1 cellular context compared by ENCODE assay signal in the genomic region with DNA sequence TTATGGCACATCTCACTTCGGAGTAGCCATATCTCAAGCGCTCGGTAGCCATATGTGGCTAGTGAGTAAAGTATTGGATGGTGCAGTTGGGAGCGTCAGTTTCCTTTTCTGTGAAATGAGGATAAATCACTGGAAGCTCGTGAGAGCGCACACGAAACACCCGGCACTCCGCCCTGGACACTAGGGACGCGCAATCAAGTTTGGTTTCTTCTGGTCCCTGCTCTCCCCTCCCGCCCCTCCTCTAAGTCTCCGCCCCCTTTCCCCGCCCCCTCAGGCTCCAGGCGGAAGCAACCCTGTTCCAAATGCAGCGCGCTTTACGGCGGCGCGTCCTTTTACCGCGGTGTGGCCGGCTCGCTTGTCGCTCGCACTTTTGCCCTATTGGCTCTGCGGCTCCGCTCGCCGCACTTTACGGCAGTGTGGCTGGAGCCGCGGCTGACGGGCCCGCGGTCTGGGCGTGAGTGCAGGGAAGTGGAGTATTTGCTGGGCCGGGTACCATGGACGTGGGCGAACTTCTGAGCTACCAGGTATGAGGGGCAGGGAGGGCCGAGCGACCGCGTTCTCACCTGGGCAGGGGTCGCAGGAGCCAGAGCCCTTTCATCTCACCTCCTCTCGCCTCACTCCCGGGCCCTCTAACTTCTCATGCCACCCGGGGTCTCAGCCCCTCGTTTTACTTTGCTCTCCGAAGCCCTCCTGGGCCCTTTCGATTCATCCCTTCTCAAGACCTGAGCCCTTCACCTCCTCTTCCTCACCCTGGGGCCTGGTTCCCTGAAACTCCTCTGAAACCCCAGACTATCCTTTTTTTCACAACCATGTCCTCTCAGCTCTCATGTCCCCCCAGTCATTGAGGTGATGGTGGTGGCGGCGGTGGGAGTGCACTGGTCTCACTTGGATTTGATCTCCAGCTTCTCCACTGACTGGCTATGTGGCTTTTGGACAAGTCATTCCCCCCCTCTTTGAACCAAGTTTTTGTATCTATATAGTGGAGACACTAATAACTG.
TF ChIP-seq lines count a peak whose summit lies in the region.

A gene with protein sequence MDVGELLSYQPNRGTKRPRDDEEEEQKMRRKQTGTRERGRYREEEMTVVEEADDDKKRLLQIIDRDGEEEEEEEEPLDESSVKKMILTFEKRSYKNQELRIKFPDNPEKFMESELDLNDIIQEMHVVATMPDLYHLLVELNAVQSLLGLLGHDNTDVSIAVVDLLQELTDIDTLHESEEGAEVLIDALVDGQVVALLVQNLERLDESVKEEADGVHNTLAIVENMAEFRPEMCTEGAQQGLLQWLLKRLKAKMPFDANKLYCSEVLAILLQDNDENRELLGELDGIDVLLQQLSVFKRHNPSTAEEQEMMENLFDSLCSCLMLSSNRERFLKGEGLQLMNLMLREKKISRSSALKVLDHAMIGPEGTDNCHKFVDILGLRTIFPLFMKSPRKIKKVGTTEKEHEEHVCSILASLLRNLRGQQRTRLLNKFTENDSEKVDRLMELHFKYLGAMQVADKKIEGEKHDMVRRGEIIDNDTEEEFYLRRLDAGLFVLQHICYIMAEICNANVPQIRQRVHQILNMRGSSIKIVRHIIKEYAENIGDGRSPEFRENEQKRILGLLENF (plus strand): TSS at position 402 of the 998 bp plus-strand sequence. CDS start 93 bp downstream, at position 495.

TF ChIP-seq in HepG2, 621 proteins besides CTCF, POLR2A, EP300 and RAD21 (continued from another document and continues in another):
- TF ChIP-seq, protein P1, sequence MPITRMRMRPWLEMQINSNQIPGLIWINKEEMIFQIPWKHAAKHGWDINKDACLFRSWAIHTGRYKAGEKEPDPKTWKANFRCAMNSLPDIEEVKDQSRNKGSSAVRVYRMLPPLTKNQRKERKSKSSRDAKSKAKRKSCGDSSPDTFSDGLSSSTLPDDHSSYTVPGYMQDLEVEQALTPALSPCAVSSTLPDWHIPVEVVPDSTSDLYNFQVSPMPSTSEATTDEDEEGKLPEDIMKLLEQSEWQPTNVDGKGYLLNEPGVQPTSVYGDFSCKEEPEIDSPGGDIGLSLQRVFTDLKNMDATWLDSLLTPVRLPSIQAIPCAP (CRISPR knock-in tag; IDR thresholded peaks at IDR 0.05; ENCODE audit: low read depth): no peak
- TF ChIP-seq ZNF776 (CRISPR knock-in tag; IDR thresholded peaks at IDR 0.05): peak; percentile 91
- TF ChIP-seq IRF2 (CRISPR knock-in tag; IDR thresholded peaks at IDR 0.05): peak; percentile 99
- peak; percentile 87 for TF ChIP-seq SAFB2 (CRISPR knock-in tag; IDR thresholded peaks at IDR 0.05; ENCODE audit: borderline replicate concordance, low read depth)
- no peak for TF ChIP-seq ARNT (IDR thresholded peaks at IDR 0.05)
- TF ChIP-seq, protein P2, sequence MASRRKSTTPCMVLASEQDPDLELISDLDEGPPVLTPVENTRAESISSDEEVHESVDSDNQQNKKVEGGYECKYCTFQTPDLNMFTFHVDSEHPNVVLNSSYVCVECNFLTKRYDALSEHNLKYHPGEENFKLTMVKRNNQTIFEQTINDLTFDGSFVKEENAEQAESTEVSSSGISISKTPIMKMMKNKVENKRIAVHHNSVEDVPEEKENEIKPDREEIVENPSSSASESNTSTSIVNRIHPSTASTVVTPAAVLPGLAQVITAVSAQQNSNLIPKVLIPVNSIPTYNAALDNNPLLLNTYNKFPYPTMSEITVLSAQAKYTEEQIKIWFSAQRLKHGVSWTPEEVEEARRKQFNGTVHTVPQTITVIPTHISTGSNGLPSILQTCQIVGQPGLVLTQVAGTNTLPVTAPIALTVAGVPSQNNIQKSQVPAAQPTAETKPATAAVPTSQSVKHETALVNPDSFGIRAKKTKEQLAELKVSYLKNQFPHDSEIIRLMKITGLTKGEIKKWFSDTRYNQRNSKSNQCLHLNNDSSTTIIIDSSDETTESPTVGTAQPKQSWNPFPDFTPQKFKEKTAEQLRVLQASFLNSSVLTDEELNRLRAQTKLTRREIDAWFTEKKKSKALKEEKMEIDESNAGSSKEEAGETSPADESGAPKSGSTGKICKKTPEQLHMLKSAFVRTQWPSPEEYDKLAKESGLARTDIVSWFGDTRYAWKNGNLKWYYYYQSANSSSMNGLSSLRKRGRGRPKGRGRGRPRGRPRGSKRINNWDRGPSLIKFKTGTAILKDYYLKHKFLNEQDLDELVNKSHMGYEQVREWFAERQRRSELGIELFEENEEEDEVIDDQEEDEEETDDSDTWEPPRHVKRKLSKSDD (CRISPR knock-in tag; IDR thresholded peaks at IDR 0.05; ENCODE audit: low read depth): no peak
- TF ChIP-seq, protein P3, sequence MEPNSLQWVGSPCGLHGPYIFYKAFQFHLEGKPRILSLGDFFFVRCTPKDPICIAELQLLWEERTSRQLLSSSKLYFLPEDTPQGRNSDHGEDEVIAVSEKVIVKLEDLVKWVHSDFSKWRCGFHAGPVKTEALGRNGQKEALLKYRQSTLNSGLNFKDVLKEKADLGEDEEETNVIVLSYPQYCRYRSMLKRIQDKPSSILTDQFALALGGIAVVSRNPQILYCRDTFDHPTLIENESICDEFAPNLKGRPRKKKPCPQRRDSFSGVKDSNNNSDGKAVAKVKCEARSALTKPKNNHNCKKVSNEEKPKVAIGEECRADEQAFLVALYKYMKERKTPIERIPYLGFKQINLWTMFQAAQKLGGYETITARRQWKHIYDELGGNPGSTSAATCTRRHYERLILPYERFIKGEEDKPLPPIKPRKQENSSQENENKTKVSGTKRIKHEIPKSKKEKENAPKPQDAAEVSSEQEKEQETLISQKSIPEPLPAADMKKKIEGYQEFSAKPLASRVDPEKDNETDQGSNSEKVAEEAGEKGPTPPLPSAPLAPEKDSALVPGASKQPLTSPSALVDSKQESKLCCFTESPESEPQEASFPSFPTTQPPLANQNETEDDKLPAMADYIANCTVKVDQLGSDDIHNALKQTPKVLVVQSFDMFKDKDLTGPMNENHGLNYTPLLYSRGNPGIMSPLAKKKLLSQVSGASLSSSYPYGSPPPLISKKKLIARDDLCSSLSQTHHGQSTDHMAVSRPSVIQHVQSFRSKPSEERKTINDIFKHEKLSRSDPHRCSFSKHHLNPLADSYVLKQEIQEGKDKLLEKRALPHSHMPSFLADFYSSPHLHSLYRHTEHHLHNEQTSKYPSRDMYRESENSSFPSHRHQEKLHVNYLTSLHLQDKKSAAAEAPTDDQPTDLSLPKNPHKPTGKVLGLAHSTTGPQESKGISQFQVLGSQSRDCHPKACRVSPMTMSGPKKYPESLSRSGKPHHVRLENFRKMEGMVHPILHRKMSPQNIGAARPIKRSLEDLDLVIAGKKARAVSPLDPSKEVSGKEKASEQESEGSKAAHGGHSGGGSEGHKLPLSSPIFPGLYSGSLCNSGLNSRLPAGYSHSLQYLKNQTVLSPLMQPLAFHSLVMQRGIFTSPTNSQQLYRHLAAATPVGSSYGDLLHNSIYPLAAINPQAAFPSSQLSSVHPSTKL (CRISPR knock-in tag; IDR thresholded peaks at IDR 0.05): peak; percentile 79
- TF ChIP-seq ZMYM3 (CRISPR knock-in tag; IDR thresholded peaks at IDR 0.05): peak; percentile 74; the same call in 1 of the 2 replicates
- TF ChIP-seq ZNF331 (CRISPR knock-in tag; IDR thresholded peaks at IDR 0.05): peak; percentile 91
- peak; percentile 29; the same call in 1 of the 2 replicates for TF ChIP-seq SSRP1 (CRISPR knock-in tag; IDR thresholded peaks at IDR 0.05)
- TF ChIP-seq ZNF160 (CRISPR knock-in tag; IDR thresholded peaks at IDR 0.05): peak; percentile 90
- TF ChIP-seq, protein P4, sequence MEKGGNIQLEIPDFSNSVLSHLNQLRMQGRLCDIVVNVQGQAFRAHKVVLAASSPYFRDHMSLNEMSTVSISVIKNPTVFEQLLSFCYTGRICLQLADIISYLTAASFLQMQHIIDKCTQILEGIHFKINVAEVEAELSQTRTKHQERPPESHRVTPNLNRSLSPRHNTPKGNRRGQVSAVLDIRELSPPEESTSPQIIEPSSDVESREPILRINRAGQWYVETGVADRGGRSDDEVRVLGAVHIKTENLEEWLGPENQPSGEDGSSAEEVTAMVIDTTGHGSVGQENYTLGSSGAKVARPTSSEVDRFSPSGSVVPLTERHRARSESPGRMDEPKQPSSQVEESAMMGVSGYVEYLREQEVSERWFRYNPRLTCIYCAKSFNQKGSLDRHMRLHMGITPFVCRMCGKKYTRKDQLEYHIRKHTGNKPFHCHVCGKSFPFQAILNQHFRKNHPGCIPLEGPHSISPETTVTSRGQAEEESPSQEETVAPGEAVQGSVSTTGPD (CRISPR knock-in tag; IDR thresholded peaks at IDR 0.05): peak; percentile 64; the same call in 1 of the 2 replicates
- TF ChIP-seq, protein P5, sequence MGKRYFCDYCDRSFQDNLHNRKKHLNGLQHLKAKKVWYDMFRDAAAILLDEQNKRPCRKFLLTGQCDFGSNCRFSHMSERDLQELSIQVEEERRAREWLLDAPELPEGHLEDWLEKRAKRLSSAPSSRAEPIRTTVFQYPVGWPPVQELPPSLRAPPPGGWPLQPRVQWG (CRISPR knock-in tag; IDR thresholded peaks at IDR 0.05; ENCODE audit: borderline replicate concordance, low read depth): no peak
- TF ChIP-seq ZKSCAN8 (CRISPR knock-in tag; IDR thresholded peaks at IDR 0.05; ENCODE audit: borderline replicate concordance): peak; percentile 84; the same call in 1 of the 2 replicates
- TF ChIP-seq MIER2 (CRISPR knock-in tag; IDR thresholded peaks at IDR 0.05): no peak
- no peak for TF ChIP-seq IKZF4 (CRISPR knock-in tag; IDR thresholded peaks at IDR 0.05; ENCODE audit: borderline replicate concordance, low read depth, not compliant biosample characterization)
- TF ChIP-seq ZNF496 (CRISPR knock-in tag; IDR thresholded peaks at IDR 0.05; ENCODE audit: insufficient replicate concordance): no peak
- TF ChIP-seq SMC3 (IDR thresholded peaks at IDR 0.05; ENCODE audit: low read length): no peak
- TF ChIP-seq, protein P6, sequence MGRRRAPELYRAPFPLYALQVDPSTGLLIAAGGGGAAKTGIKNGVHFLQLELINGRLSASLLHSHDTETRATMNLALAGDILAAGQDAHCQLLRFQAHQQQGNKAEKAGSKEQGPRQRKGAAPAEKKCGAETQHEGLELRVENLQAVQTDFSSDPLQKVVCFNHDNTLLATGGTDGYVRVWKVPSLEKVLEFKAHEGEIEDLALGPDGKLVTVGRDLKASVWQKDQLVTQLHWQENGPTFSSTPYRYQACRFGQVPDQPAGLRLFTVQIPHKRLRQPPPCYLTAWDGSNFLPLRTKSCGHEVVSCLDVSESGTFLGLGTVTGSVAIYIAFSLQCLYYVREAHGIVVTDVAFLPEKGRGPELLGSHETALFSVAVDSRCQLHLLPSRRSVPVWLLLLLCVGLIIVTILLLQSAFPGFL (CRISPR knock-in tag; IDR thresholded peaks at IDR 0.05): 0 out of 2 replicates have a peak, but pooled peaks have one; percentile 64
- no peak for TF ChIP-seq U2AF1 (optimal IDR thresholded peaks at IDR 0.05; ENCODE audit: low read depth, low read length)
- no peak for TF ChIP-seq ZNF672 (CRISPR knock-in tag; IDR thresholded peaks at IDR 0.05)
- peak; percentile 90 for TF ChIP-seq NR2C2 (CRISPR knock-in tag; IDR thresholded peaks at IDR 0.05; ENCODE audit: borderline replicate concordance)
- TF ChIP-seq, protein P7, sequence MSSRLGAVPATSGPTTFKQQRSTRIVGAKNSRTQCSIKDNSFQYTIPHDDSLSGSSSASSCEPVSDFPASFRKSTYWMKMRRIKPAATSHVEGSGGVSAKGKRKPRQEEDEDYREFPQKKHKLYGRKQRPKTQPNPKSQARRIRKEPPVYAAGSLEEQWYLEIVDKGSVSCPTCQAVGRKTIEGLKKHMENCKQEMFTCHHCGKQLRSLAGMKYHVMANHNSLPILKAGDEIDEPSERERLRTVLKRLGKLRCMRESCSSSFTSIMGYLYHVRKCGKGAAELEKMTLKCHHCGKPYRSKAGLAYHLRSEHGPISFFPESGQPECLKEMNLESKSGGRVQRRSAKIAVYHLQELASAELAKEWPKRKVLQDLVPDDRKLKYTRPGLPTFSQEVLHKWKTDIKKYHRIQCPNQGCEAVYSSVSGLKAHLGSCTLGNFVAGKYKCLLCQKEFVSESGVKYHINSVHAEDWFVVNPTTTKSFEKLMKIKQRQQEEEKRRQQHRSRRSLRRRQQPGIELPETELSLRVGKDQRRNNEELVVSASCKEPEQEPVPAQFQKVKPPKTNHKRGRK (CRISPR knock-in tag; IDR thresholded peaks at IDR 0.05): peak; percentile 23; the same call in 1 of the 2 replicates
- TF ChIP-seq ZSCAN30 (CRISPR knock-in tag; IDR thresholded peaks at IDR 0.05): no peak
- TF ChIP-seq ZNF883 (CRISPR knock-in tag; IDR thresholded peaks at IDR 0.05; ENCODE audit: not compliant biosample characterization): peak; percentile 77
- no peak; the same call in 1 of the 2 replicates for TF ChIP-seq ZNF879 (CRISPR knock-in tag; IDR thresholded peaks at IDR 0.05)
- no peak for TF ChIP-seq SRSF9 (IDR thresholded peaks at IDR 0.05; ENCODE audit: borderline replicate concordance, insufficient read depth, low read depth, low read length, poor library complexity, severe bottlenecking)
- no peak for TF ChIP-seq ZNF446 (CRISPR knock-in tag; IDR thresholded peaks at IDR 0.05)
- TF ChIP-seq, protein P8, sequence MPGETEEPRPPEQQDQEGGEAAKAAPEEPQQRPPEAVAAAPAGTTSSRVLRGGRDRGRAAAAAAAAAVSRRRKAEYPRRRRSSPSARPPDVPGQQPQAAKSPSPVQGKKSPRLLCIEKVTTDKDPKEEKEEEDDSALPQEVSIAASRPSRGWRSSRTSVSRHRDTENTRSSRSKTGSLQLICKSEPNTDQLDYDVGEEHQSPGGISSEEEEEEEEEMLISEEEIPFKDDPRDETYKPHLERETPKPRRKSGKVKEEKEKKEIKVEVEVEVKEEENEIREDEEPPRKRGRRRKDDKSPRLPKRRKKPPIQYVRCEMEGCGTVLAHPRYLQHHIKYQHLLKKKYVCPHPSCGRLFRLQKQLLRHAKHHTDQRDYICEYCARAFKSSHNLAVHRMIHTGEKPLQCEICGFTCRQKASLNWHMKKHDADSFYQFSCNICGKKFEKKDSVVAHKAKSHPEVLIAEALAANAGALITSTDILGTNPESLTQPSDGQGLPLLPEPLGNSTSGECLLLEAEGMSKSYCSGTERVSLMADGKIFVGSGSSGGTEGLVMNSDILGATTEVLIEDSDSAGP (CRISPR knock-in tag; IDR thresholded peaks at IDR 0.05; ENCODE audit: borderline replicate concordance): peak; percentile 95
- peak; percentile 60 for TF ChIP-seq HNF4A (CRISPR knock-in tag; IDR thresholded peaks at IDR 0.05)
- TF ChIP-seq, protein P9, sequence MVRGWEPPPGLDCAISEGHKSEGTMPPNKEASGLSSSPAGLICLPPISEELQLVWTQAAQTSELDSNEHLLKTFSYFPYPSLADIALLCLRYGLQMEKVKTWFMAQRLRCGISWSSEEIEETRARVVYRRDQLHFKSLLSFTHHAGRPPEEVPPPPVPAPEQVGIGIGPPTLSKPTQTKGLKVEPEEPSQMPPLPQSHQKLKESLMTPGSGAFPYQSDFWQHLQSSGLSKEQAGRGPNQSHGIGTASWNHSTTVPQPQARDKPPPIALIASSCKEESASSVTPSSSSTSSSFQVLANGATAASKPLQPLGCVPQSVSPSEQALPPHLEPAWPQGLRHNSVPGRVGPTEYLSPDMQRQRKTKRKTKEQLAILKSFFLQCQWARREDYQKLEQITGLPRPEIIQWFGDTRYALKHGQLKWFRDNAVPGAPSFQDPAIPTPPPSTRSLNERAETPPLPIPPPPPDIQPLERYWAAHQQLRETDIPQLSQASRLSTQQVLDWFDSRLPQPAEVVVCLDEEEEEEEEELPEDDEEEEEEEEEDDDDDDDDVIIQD (CRISPR knock-in tag; IDR thresholded peaks at IDR 0.05; ENCODE audit: low read depth): peak; percentile 54; the same call in 1 of the 2 replicates
- TF ChIP-seq ZNF333 (CRISPR knock-in tag; IDR thresholded peaks at IDR 0.05; ENCODE audit: borderline replicate concordance): peak; percentile 94
- no peak for TF ChIP-seq ZNF354B (CRISPR knock-in tag; IDR thresholded peaks at IDR 0.05)
